ENCODE assay signal across 8 cellular contexts in the genomic region with DNA sequence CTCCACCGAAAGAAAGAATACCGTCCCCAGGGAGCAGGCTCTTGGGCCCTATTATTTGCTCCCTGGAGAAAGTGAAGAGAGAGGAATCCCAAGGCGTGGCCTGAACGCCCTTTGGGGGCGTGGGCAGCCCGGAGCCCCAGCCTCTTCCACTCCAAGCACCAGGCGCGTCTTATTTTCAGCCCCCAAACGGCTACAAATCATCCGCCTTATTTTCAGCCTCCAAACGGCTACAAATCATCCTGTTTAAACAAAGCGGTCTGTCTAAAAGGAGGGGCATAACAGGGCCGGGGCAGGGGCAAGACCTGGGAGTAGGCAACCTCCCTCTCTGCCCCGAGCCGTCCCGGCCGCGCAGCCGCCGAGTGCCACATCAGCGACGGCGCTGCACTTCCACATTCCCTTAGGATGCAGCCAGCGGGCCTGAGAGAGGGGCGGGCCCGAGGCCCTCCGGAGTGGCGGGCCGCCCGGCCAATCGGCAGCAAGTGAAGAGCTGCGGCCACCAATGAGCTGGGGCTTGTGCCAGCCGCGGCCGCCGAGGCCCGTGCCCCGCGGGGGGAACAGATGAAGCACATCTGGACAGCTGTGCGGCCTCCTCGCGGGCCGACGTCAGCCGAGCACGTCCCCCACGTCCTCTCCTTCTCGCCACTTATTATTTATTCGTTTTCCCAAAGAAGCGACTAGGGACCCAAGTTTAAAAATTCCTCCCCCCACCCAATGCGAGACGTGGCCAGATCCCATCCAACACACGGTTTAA. TPM values are rescaled to one million over a fixed set of nuclear protein-coding genes. Genes with fewer than 3 reads are reported as not detected.
DNase-seq lines count a peak whose midpoint lies in the region; ATAC-seq and TF ChIP-seq lines count a peak whose summit lies in the region.

A gene with protein sequence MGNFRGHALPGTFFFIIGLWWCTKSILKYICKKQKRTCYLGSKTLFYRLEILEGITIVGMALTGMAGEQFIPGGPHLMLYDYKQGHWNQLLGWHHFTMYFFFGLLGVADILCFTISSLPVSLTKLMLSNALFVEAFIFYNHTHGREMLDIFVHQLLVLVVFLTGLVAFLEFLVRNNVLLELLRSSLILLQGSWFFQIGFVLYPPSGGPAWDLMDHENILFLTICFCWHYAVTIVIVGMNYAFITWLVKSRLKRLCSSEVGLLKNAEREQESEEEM (plus strand): TSS at position 561 of the 751 bp plus-strand sequence. CDS start 62,593 bp downstream, outside the sequence.

- TF ChIP-seq CTCF in osteocyte (IDR thresholded peaks at IDR 0.05) (no peak), thoracic aorta (IDR thresholded peaks at IDR 0.05) (no peak)

- peaks cover 9 to 14% of the 10 kb centered on the region in 2 donors for H3K4me1 ChIP-seq in thoracic aorta (ENCODE audit: control insufficient read depth in 1 of 2, low read depth in 2 of 2)

- H3K9me3 Mint-ChIP-seq in activated naive CD8-positive, alpha-beta T cell treated with anti-CD3 and anti-CD28 coated beads for 36 hours = no peaks in the 10 kb centered on the region
- H3K9me3 Mint-ChIP-seq in osteocyte (ENCODE audit: unreplicated experiment) = peaks cover 5% of the 10 kb centered on the region

- peaks cover 5% of the 10 kb centered on the region for H3K4me1 Mint-ChIP-seq in activated naive CD8-positive, alpha-beta T cell treated with anti-CD3 and anti-CD28 coated beads for 36 hours
- peaks cover 31% of the 10 kb centered on the region for H3K4me1 Mint-ChIP-seq in osteocyte (ENCODE audit: unreplicated experiment)

- ATAC-seq in SK-N-SH treated with all-trans-retinoic acid at 6 μM for 48 hours (peak; percentile 99), Right ventricle myocardium inferior (peak; percentile 100), thoracic aorta (ENCODE audit: insufficient number of reproducible peaks, low FRiP score, low read depth) (peak; percentile 84)

- POLR2A ChIA-PET in HEK293T (lab: Yijun Ruan, JAX) = interaction anchor here (0.6 to 1.0 kb wide), 9 partner anchors 9 to 157 kb away, joined by 3 read pairs; no protein-coding TSS in a partner anchor

- H3K27ac ChIP-seq in thoracic aorta = peak within 1 kb of the TSS; percentile 70 to 81

- peak within 1 kb of the TSS; percentile 81 for H3K4me3 Mint-ChIP-seq in activated naive CD8-positive, alpha-beta T cell treated with anti-CD3 and anti-CD28 coated beads for 36 hours
- peak within 1 kb of the TSS; percentile 93 for H3K4me3 Mint-ChIP-seq in osteocyte (ENCODE audit: unreplicated experiment)

- intact Hi-C loops in Right ventricle myocardium inferior (cut with DNase I) = loop anchor here (5.0 kb wide), 1 partner anchor 90 kb away; the partner anchor contains the start of genes LNP1 and TOMM70

- CTCF ChIA-PET in HEK293T (lab: Yijun Ruan, JAX) = no interaction called here

- no peak within 1 kb of the TSS for H3K27ac Mint-ChIP-seq in activated naive CD8-positive, alpha-beta T cell treated with anti-CD3 and anti-CD28 coated beads for 36 hours
- peak within 1 kb of the TSS; percentile 99 for H3K27ac Mint-ChIP-seq in osteocyte (ENCODE audit: unreplicated experiment)

- H3K36me3 ChIP-seq in thoracic aorta = no peaks in the 10 kb centered on the region

- peak; percentile 91 for DNase-seq in GM04504 (ENCODE audit: low read depth)
- peak; percentile 99 for DNase-seq in HEK293T (ENCODE audit: extremely low spot score)
- peak; percentile 80 for DNase-seq in MV-4-11 (lab: John Stamatoyannopoulos, UW)
- peak; percentile 86 for DNase-seq in activated naive CD8-positive, alpha-beta T cell treated with anti-CD3 and anti-CD28 coated beads for 36 hours
- peak; percentile 97 for DNase-seq in Right ventricle myocardium inferior (ENCODE audit: missing footprints)
- peak; percentile 99 for DNase-seq in osteocyte (ENCODE audit: extremely low spot score, unreplicated experiment)
- peak; percentile 79 for DNase-seq in thoracic aorta (ENCODE audit: low spot score)

- peaks cover 30% of the 10 kb centered on the region for H3K27me3 Mint-ChIP-seq in activated naive CD8-positive, alpha-beta T cell treated with anti-CD3 and anti-CD28 coated beads for 36 hours
- H3K27me3 Mint-ChIP-seq in osteocyte (ENCODE audit: unreplicated experiment) = no peaks in the 10 kb centered on the region

- no peaks in the 10 kb centered on the region for H3K9me3 ChIP-seq in thoracic aorta

- peak within 1 kb of the TSS; percentile 76 for H3K4me3 ChIP-seq in thoracic aorta

- no peaks in the 10 kb centered on the region for H3K27me3 ChIP-seq in thoracic aorta (replicated peaks; ENCODE audit: insufficient read depth)

- H3K36me3 Mint-ChIP-seq in activated naive CD8-positive, alpha-beta T cell treated with anti-CD3 and anti-CD28 coated beads for 36 hours = no peaks in the 10 kb centered on the region
- H3K36me3 Mint-ChIP-seq in osteocyte (ENCODE audit: unreplicated experiment) = no peaks in the 10 kb centered on the region

TF ChIP-seq in HEK293T, 16 proteins besides CTCF, POLR2A, EP300 and RAD21:
- TF ChIP-seq BHLHE40 (IDR thresholded peaks at IDR 0.05; ENCODE audit: borderline replicate concordance) (no peak), ZNF384 (IDR thresholded peaks at IDR 0.05) (no peak), PKNOX1 (IDR thresholded peaks at IDR 0.05) (peak; percentile 100), L3MBTL2 (conservative IDR thresholded peaks at IDR 0.05) (peak; percentile 83), FOXA1 (IDR thresholded peaks at IDR 0.05) (no peak), ARNT (IDR thresholded peaks at IDR 0.05) (no peak), SUZ12 (IDR thresholded peaks at IDR 0.05) (no peak), FOXK2 (IDR thresholded peaks at IDR 0.05) (no peak), TARDBP (IDR thresholded peaks at IDR 0.05) (no peak), LEF1 (IDR thresholded peaks at IDR 0.05; ENCODE audit: borderline replicate concordance) (peak; percentile 81), SP1 (IDR thresholded peaks at IDR 0.05) (no peak), NFRKB (IDR thresholded peaks at IDR 0.05) (no peak), ELF4 (IDR thresholded peaks at IDR 0.05) (0 out of 2 replicates have a peak, but pooled peaks have one; percentile 29), FOXM1 (IDR thresholded peaks at IDR 0.05; ENCODE audit: borderline replicate concordance) (peak; percentile 48; the same call in 1 of the 2 replicates), HDGF (IDR thresholded peaks at IDR 0.05; ENCODE audit: borderline replicate concordance) (no peak; the same call in 1 of the 2 replicates), CTBP1 (IDR thresholded peaks at IDR 0.05; ENCODE audit: borderline replicate concordance) (peak; percentile 42; the same call in 1 of the 2 replicates)
TF ChIP-seq in HEK293T: peak in this region for 6.

TF ChIP-seq in SK-N-SH treated with all-trans-retinoic acid at 6 μM for 48 hours, 23 proteins besides CTCF, POLR2A, EP300 and RAD21:
- TF ChIP-seq, protein P1, sequence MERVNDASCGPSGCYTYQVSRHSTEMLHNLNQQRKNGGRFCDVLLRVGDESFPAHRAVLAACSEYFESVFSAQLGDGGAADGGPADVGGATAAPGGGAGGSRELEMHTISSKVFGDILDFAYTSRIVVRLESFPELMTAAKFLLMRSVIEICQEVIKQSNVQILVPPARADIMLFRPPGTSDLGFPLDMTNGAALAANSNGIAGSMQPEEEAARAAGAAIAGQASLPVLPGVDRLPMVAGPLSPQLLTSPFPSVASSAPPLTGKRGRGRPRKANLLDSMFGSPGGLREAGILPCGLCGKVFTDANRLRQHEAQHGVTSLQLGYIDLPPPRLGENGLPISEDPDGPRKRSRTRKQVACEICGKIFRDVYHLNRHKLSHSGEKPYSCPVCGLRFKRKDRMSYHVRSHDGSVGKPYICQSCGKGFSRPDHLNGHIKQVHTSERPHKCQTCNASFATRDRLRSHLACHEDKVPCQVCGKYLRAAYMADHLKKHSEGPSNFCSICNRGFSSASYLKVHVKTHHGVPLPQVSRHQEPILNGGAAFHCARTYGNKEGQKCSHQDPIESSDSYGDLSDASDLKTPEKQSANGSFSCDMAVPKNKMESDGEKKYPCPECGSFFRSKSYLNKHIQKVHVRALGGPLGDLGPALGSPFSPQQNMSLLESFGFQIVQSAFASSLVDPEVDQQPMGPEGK (CRISPR knock-in tag; IDR thresholded peaks at IDR 0.05; ENCODE audit: borderline replicate concordance) = no peak
- TF ChIP-seq TCF4 (CRISPR knock-in tag; IDR thresholded peaks at IDR 0.05; ENCODE audit: borderline replicate concordance) (peak; percentile 49; the same call in 1 of the 2 replicates), ZFP3 (CRISPR knock-in tag; IDR thresholded peaks at IDR 0.05) (0 out of 2 replicates have a peak, but pooled peaks have one; percentile 40)

RNA-seq across cellular contexts. Expression of the gene that starts here (rescaled TPM):
- total RNA-seq in activated naive CD8-positive, alpha-beta T cell treated with anti-CD3 and anti-CD28 coated beads for 36 hours = 1 to 10 TPM; 3.0 to 3.2 TPM
- total RNA-seq in Right ventricle myocardium inferior (8.0 TPM), osteocyte (29.1 and 30.6 TPM in 2 replicates), thoracic aorta (10 to 100 TPM; 21.1 to 26.5 TPM)

Comparison
In these comparisons a context has a peak if more than half of its experiments do, and no peak if none do; other contexts are left out.
1. Peak in every context shown above with its lines: DNase-seq, ATAC-seq, H3K4me3 ChIP-seq and H3K27ac ChIP-seq.